Comparison of ENCODE assay signal across 3 cellular contexts in genomic region chr5:2349768-2350167, GRCh38.
DNase-seq lines count a peak whose midpoint lies in the region; ATAC-seq, FAIRE-seq and TF ChIP-seq lines count a peak whose summit lies in the region.
"Not testable (repeated sequence)": the region's sequence is repeated elsewhere in the genome, so short reads cannot be mapped to it uniquely, and the experiment has no call there.

No MANE protein-coding gene starts in this region.

- H3K27ac Mint-ChIP-seq in WTC11, result not testable (repeated sequence)

- H3K27ac ChIP-seq in HEK293 (ENCODE audit: extremely low read depth, low read depth, low read length); K562 (ENCODE audit: extremely low read depth, low read depth, low read length): not testable (repeated sequence)

- H3K9me3 Mint-ChIP-seq in WTC11, result peaks cover 49% of the 10 kb centered on the region

- not testable (repeated sequence) for H3K27me3 Mint-ChIP-seq in WTC11 (ENCODE audit: low read depth)

- BruUV-seq in K562 (replicated peaks; lab: Mats Ljungman, UMichigan), result not testable (repeated sequence)

- H3K36me3 ChIP-seq in HEK293 (ENCODE audit: control insufficient read depth in 2 of 2, insufficient read depth in 1 of 2, low read length in 2 of 2); K562 (ENCODE audit: control insufficient read depth, insufficient read depth, low read length): not testable (repeated sequence)

- in situ Hi-C loops in K562 (cut with MboI), result not testable (repeated sequence)

- H3K4me3 ChIP-seq in HEK293 (ENCODE audit: low read depth, low read length); K562: not testable (repeated sequence)

- not testable (repeated sequence) for H3K27me3 ChIP-seq in K562 (ENCODE audit: control insufficient read depth in 2 of 2, insufficient read depth in 2 of 2, low read length in 2 of 2)

- ATAC-seq in WTC11, K562: not testable (repeated sequence)

- not testable (repeated sequence) for TF ChIP-seq EP300 in K562 (IDR thresholded peaks at IDR 0.05; ENCODE audit: low read length)

- POLR2A ChIA-PET in HEK293 (lab: Yijun Ruan, JAX); WTC11 (lab: Charles Lee); K562 (lab: Yijun Ruan, JAX): not testable (repeated sequence)

- H3K4me1 ChIP-seq in HEK293 (ENCODE audit: control insufficient read depth, insufficient read depth, low read length); K562 (replicated peaks in 1 of 2; ENCODE audit: control insufficient read depth in 2 of 2, insufficient read depth in 2 of 2, low read length in 2 of 2): not testable (repeated sequence)

- DNase-seq in WTC11 (ENCODE audit: low spot score); K562 (ENCODE audit: extremely low read depth in 1 of 4, low spot score in 3 of 4): not testable (repeated sequence)

- WGBS in K562 (ENCODE audit: insufficient coverage, low coverage, missing lambda C conversion rate), result 0% methylated on average over 1 of the region's 1 CpG

- H3K4me1 Mint-ChIP-seq in WTC11, result not testable (repeated sequence)

- H3K79me2 ChIP-seq in K562 (ENCODE audit: control insufficient read depth, insufficient read depth, low read length), result not testable (repeated sequence)

- H3K9ac ChIP-seq in K562 (ENCODE audit: insufficient read depth in 1 of 2, low read depth in 2 of 2, low read length in 2 of 2), result not testable (repeated sequence)

- not testable (repeated sequence) for TF ChIP-seq POLR2A in K562 (conservative IDR thresholded peaks at IDR 0.05)

- not testable (repeated sequence) for FAIRE-seq in K562 (lab: Jason Lieb, UNC)

- not testable (repeated sequence) for H3K9me1 ChIP-seq in K562 (ENCODE audit: control insufficient read depth, insufficient read depth, low read length)

- not testable (repeated sequence) for H2AFZ ChIP-seq in K562 (ENCODE audit: low read depth, low read length)

- H3K4me3 Mint-ChIP-seq in WTC11, result not testable (repeated sequence)

- intact Hi-C loops in K562 (cut with micrococcal nuclease), result not testable (repeated sequence)

- not testable (repeated sequence) for TF ChIP-seq CTCF in HEK293 (tag by site-specific recombination; IDR thresholded peaks at IDR 0.05); WTC11 (IDR thresholded peaks at IDR 0.05); K562 (IDR thresholded peaks at IDR 0.05 in 2 of 3, conservative IDR thresholded peaks at IDR 0.05 in 1 of 3; ENCODE audit: insufficient read depth in 2 of 3, low read depth in 1 of 3, low read length in 3 of 3)

- TF ChIP-seq RAD21 in K562 (CRISPR knock-in tag; conservative IDR thresholded peaks at IDR 0.05 in 1 of 2, IDR thresholded peaks at IDR 0.05 in 1 of 2), result not testable (repeated sequence)

- CTCF ChIA-PET in HEK293 (lab: Yijun Ruan, JAX); WTC11 (lab: Charles Lee); K562 (lab: Yijun Ruan, JAX; ENCODE audit: low intra/inter-chr PET ratio): not testable (repeated sequence)

- not testable (repeated sequence) for H3K4me2 ChIP-seq in K562 (ENCODE audit: insufficient read depth, low read length)

- H3K9me3 ChIP-seq in HEK293 (ENCODE audit: control insufficient read depth, insufficient read depth, low read depth, low read length); K562 (replicated peaks; ENCODE audit: control insufficient read depth, insufficient read depth, low read depth, low read length): not testable (repeated sequence)

- peaks cover 31% of the 10 kb centered on the region for H3K36me3 Mint-ChIP-seq in WTC11

- H4K20me1 ChIP-seq in K562 (replicated peaks; ENCODE audit: control insufficient read depth, insufficient read depth, low read length), result not testable (repeated sequence)

TF ChIP-seq in HEK293, 187 proteins besides CTCF, POLR2A, EP300 and RAD21:
- TF ChIP-seq SETDB1 (IDR thresholded peaks at IDR 0.05; ENCODE audit: insufficient read length, low read length), result peak; percentile 42

TF ChIP-seq in WTC11, 78 proteins besides CTCF, POLR2A, EP300 and RAD21:
- TF ChIP-seq GTF2I (CRISPR knock-in tag; conservative IDR thresholded peaks at IDR 0.05), result 0 out of 2 replicates have a peak, but pooled peaks have one; percentile 10

TF ChIP-seq in K562, 482 proteins besides CTCF, POLR2A, EP300 and RAD21:
- TF ChIP-seq ZNF507 (tag; conservative IDR thresholded peaks at IDR 0.05), result peak; percentile 93
TF ChIP-seq in K562: peak in this region for 1; not testable (repeated sequence) for 481.
